In genomic region chr2:181810823-181811695, GRCh38 we compare ENCODE assay signal across 8 cellular contexts.
DNase-seq lines count a peak whose midpoint lies in the region; ATAC-seq and TF ChIP-seq lines count a peak whose summit lies in the region.
"Had no signal": no experiment of that assay in that cellular context is flagged by ENCODE, and none has a peak within 500 bp of the region (broad histone marks: within the 10 kb centered on the region; RNA-seq: fewer than 3 reads in every experiment).

No MANE protein-coding gene starts in this region.

- DNase-seq in HT-29 (ENCODE audit: low spot score) = peak; percentile 90
- DNase-seq in SJSA1 (ENCODE audit: low read depth in 1 of 2, low spot score in 2 of 2) = peak; percentile 64 to 90
- DNase-seq in fibroblast of villous mesenchyme (ENCODE audit: low read depth) = peak; percentile 86
- no peak for DNase-seq in progenitor cell of endocrine pancreas (ENCODE audit: low spot score, unreplicated experiment)
- no peak for DNase-seq in activated CD4-positive, CD25-positive, alpha-beta regulatory T cell treated with anti-CD3 and anti-CD28 coated beads, Interleukin-2, amount 50 U/mL, for 72 hours
- DNase-seq in stimulated activated CD4-positive, alpha-beta T cell treated with anti-CD3 and anti-CD28 coated beads, Interleukin-12 subunit alpha, Interleukin-12 subunit beta, amount 100 ng/mL, for 4 hours = no peak

- ATAC-seq in GM19328 (IDR thresholded peaks at IDR 0.05; ENCODE audit: unreplicated experiment) = no peak

- H3K4me1 ChIP-seq in SJSA1 (replicated peaks) = peaks cover 39% of the 10 kb centered on the region

- no peak for TF ChIP-seq CTCF in fibroblast of villous mesenchyme (IDR thresholded peaks at IDR 0.05; ENCODE audit: insufficient read depth, low read depth, low read length)
- no peak for TF ChIP-seq CTCF in progenitor cell of endocrine pancreas (IDR thresholded peaks at IDR 0.05; ENCODE audit: unreplicated experiment)

- peak overlapping the region; percentile 4 for H3K4me3 Mint-ChIP-seq in progenitor cell of endocrine pancreas (ENCODE audit: low read depth)

- no peaks in the 10 kb centered on the region for H3K9me3 ChIP-seq in SJSA1 (replicated peaks)
- H3K9me3 ChIP-seq: neutrophil had no signal

- H3K27ac Mint-ChIP-seq in progenitor cell of endocrine pancreas = peak overlapping the region; percentile 30

- H3K4me3 ChIP-seq in SJSA1 = no peak overlapping the region
- H3K4me3 ChIP-seq in fibroblast of villous mesenchyme (ENCODE audit: low read depth, low read length) = peak overlapping the region; percentile 13

- no peaks in the 10 kb centered on the region for H3K27me3 ChIP-seq in SJSA1 (replicated peaks)
- H3K27me3 ChIP-seq: neutrophil had no signal

- H3K27me3 Mint-ChIP-seq in progenitor cell of endocrine pancreas = no peaks in the 10 kb centered on the region

- H3K9me3 Mint-ChIP-seq in progenitor cell of endocrine pancreas (ENCODE audit: low read depth) = no peaks in the 10 kb centered on the region

- no peaks in the 10 kb centered on the region for H3K36me3 Mint-ChIP-seq in progenitor cell of endocrine pancreas (ENCODE audit: insufficient read depth)

- H3K36me3 ChIP-seq in SJSA1 = no peaks in the 10 kb centered on the region
- H3K36me3 ChIP-seq: neutrophil had no signal

- peaks cover 13% of the 10 kb centered on the region for H3K4me1 Mint-ChIP-seq in progenitor cell of endocrine pancreas (ENCODE audit: low read depth)

- peak overlapping the region; percentile 73 for H3K27ac ChIP-seq in SJSA1
- H3K27ac ChIP-seq: neutrophil had no signal

Comparison
In these comparisons a context has a peak if more than half of its experiments do, and no peak if none do; other contexts are left out.
1. DNase-seq: peak in HT-29 (single experiment), SJSA1 (2 of 2) and fibroblast of villous mesenchyme (single experiment); none in progenitor cell of endocrine pancreas (single experiment), activated CD4-positive, CD25-positive, alpha-beta regulatory T cell treated with anti-CD3 and anti-CD28 coated beads, Interleukin-2, amount 50 U/mL, for 72 hours (single experiment) and stimulated activated CD4-positive, alpha-beta T cell treated with anti-CD3 and anti-CD28 coated beads, Interleukin-12 subunit alpha, Interleukin-12 subunit beta, amount 100 ng/mL, for 4 hours (single experiment).